Comparison of ENCODE assay signal across 22 cellular contexts in genomic region chr22:25383892-25384291, GRCh38.
"Had no signal": no experiment of that assay in that cellular context is flagged by ENCODE, and none has a peak within 500 bp of the region (broad histone marks: within the 10 kb centered on the region; RNA-seq: fewer than 3 reads in every experiment).

No MANE protein-coding gene starts in this region.

- H3K27me3 Mint-ChIP-seq: activated B cell treated with CpG ODN at 0.5 μM for 24 hours; activated CD8-positive, alpha-beta T cell treated with anti-CD3 and anti-CD28 coated beads for 36 hours; activated T-cell treated with anti-CD3 and anti-CD28 coated beads, Interleukin-2, amount 50 U/mL, for 24 hours; brain; central memory CD8-positive, alpha-beta T cell; natural killer cell treated with Interleukin-12 subunit alpha and Interleukin-12 subunit beta and Interleukin-15 and Interleukin-18, amount 100 ng/mL, for 72 hours; stimulated activated memory B cell treated with anti-CD40 and anti-IgM and Interleukin-4, amounts not matched to agents 10 μg/mL and 1 μg/mL and 100 μg/mL, for 72 hours had no signal

- FAIRE-seq: endothelial cell of umbilical vein had no signal

- H3K4me3 Mint-ChIP-seq: activated B cell treated with CpG ODN at 0.5 μM for 24 hours; activated CD8-positive, alpha-beta T cell treated with anti-CD3 and anti-CD28 coated beads for 36 hours; activated T-cell treated with anti-CD3 and anti-CD28 coated beads, Interleukin-2, amount 50 U/mL, for 24 hours; brain; central memory CD8-positive, alpha-beta T cell; natural killer cell treated with Interleukin-12 subunit alpha and Interleukin-12 subunit beta and Interleukin-15 and Interleukin-18, amount 100 ng/mL, for 72 hours; stimulated activated memory B cell treated with anti-CD40 and anti-IgM and Interleukin-4, amounts not matched to agents 10 μg/mL and 1 μg/mL and 100 μg/mL, for 72 hours had no signal

- H3K36me3 Mint-ChIP-seq: natural killer cell treated with Interleukin-12 subunit alpha and Interleukin-12 subunit beta and Interleukin-15 and Interleukin-18, amount 100 ng/mL, for 72 hours had no signal

- H3K27me3 ChIP-seq: esophagus muscularis mucosa, gastroesophageal sphincter, tibial artery had no signal

- H3K9me3 Mint-ChIP-seq: activated B cell treated with CpG ODN at 0.5 μM for 24 hours; activated CD8-positive, alpha-beta T cell treated with anti-CD3 and anti-CD28 coated beads for 36 hours; activated T-cell treated with anti-CD3 and anti-CD28 coated beads, Interleukin-2, amount 50 U/mL, for 24 hours; activated T-helper 2 cell treated with anti-CD3 and anti-CD28 coated beads, Interferon-gamma antibody, Interleukin-2, Interleukin-4, amounts not matched to agents 10 μg/mL and 5 μg/mL and 100 μg/mL, durations not matched to agents 14 hours and 24 hours and 36 hours; brain; central memory CD8-positive, alpha-beta T cell; natural killer cell treated with Interleukin-12 subunit alpha and Interleukin-12 subunit beta and Interleukin-15 and Interleukin-18, amount 100 ng/mL, for 72 hours; stimulated activated memory B cell treated with anti-CD40 and anti-IgM and Interleukin-4, amounts not matched to agents 10 μg/mL and 1 μg/mL and 100 μg/mL, for 72 hours had no signal

- H3K27ac ChIP-seq: coronary artery, esophagus muscularis mucosa, gastroesophageal sphincter, tibial artery had no signal

- DNase-seq: activated B cell treated with CpG ODN at 0.5 μM for 24 hours; activated CD4-positive, alpha-beta T cell treated with anti-CD3 and anti-CD28 coated beads for 4 hours; activated CD8-positive, alpha-beta T cell treated with anti-CD3 and anti-CD28 coated beads for 36 hours; activated naive CD4-positive, alpha-beta T cell treated with Interleukin-2 at 50 U/mL for 16 hours; activated T-cell treated with anti-CD3 and anti-CD28 coated beads, Interleukin-2, amount 50 U/mL, for 24 hours; effector memory CD4-positive, alpha-beta T cell; islet precursor cell; left colon; retina; spleen; stimulated activated CD4-positive, alpha-beta T cell treated with anti-CD3 and anti-CD28 coated beads, Interleukin-4, amount 100 ng/mL, for 4 hours; tibial artery had no signal

- H3K4me3 ChIP-seq: coronary artery, esophagus muscularis mucosa, gastroesophageal sphincter, lung, spleen, tibial artery had no signal

- H3K9me3 ChIP-seq: esophagus muscularis mucosa, gastroesophageal sphincter, spleen, tibial artery had no signal

- H3K27ac Mint-ChIP-seq: activated B cell treated with CpG ODN at 0.5 μM for 24 hours; activated CD8-positive, alpha-beta T cell treated with anti-CD3 and anti-CD28 coated beads for 36 hours; activated T-cell treated with anti-CD3 and anti-CD28 coated beads, Interleukin-2, amount 50 U/mL, for 24 hours; activated T-helper 2 cell treated with anti-CD3 and anti-CD28 coated beads, Interferon-gamma antibody, Interleukin-2, Interleukin-4, amounts not matched to agents 10 μg/mL and 5 μg/mL and 100 μg/mL, durations not matched to agents 14 hours and 24 hours and 36 hours; natural killer cell treated with Interleukin-12 subunit alpha and Interleukin-12 subunit beta and Interleukin-15 and Interleukin-18, amount 100 ng/mL, for 72 hours; stimulated activated memory B cell treated with anti-CD40 and anti-IgM and Interleukin-4, amounts not matched to agents 10 μg/mL and 1 μg/mL and 100 μg/mL, for 72 hours had no signal

- ATAC-seq: activated CD8-positive, alpha-beta T cell treated with anti-CD3 and anti-CD28 coated beads for 36 hours; gastroesophageal sphincter; left colon; natural killer cell treated with Interleukin-12 subunit alpha and Interleukin-12 subunit beta and Interleukin-15 and Interleukin-18, amount 100 ng/mL, for 72 hours; stimulated activated memory B cell treated with anti-CD40 and anti-IgM and Interleukin-4, amounts not matched to agents 10 μg/mL and 1 μg/mL and 100 μg/mL, for 72 hours had no signal
